In the genomic region with DNA sequence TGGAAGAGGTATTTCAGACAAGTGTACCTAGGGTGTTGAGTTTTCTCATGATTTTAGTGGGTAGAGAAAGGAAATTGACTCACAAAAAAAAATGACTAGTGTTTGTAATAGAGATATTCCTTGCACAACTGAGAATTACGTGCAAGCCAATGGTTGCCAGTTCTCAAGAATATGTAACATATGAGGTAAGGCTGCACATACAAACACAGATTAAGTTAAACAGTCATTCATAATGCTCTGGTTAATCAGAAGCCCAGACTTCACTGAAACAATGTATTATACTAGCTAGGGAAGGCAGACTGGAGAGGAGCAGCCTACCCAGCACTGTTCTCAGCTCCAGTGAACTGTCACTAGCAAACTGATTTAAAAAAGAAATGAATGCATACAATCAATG, we compare ENCODE assay signal across 13 cellular contexts.
A peak's percentile ranks its signal among the peaks of the same experiment; 100 is the strongest.
DNase-seq lines count a peak whose midpoint lies in the region; ATAC-seq and TF ChIP-seq lines count a peak whose summit lies in the region.
"Had no signal": no experiment of that assay in that cellular context is flagged by ENCODE, and none has a peak within 500 bp of the region (broad histone marks: within the 10 kb centered on the region; RNA-seq: fewer than 3 reads in every experiment).

No MANE protein-coding gene starts in this region.

- no peaks in the 10 kb centered on the region for H3K9me3 Mint-ChIP-seq in brain
- H3K9me3 Mint-ChIP-seq in T-helper 2 cell treated with Interferon-gamma antibody and Interleukin-4, amounts not matched to agents 5 μg/mL and 100 μg/mL, for 36 hours: no peaks in the 10 kb centered on the region
- H3K9me3 Mint-ChIP-seq: activated naive CD4-positive, alpha-beta T cell treated with anti-CD3 and anti-CD28 coated beads, Interleukin-2, amount 10 ng/mL, durations not matched to agents 7 days and 5 days had no signal

- H3K36me3 ChIP-seq in osteoblast (ENCODE audit: insufficient read depth, low read length): no peaks in the 10 kb centered on the region
- H3K36me3 ChIP-seq: Peyer's patch, upper lobe of left lung had no signal

- H3K36me3 Mint-ChIP-seq in brain: peaks cover 3% of the 10 kb centered on the region
- no peaks in the 10 kb centered on the region for H3K36me3 Mint-ChIP-seq in T-helper 2 cell treated with Interferon-gamma antibody and Interleukin-4, amounts not matched to agents 5 μg/mL and 100 μg/mL, for 36 hours (ENCODE audit: low read depth)
- H3K36me3 Mint-ChIP-seq: activated naive CD4-positive, alpha-beta T cell treated with anti-CD3 and anti-CD28 coated beads, Interleukin-2, amount 10 ng/mL, durations not matched to agents 7 days and 5 days had no signal

- H3K4me3 Mint-ChIP-seq in brain: peak overlapping the region in 3 of 5 experiments; percentile 2 to 40 (median 20)
- no peak overlapping the region for H3K4me3 Mint-ChIP-seq in T-helper 2 cell treated with Interferon-gamma antibody and Interleukin-4, amounts not matched to agents 5 μg/mL and 100 μg/mL, for 36 hours
- H3K4me3 Mint-ChIP-seq: activated naive CD4-positive, alpha-beta T cell treated with anti-CD3 and anti-CD28 coated beads, Interleukin-2, amount 10 ng/mL, durations not matched to agents 7 days and 5 days had no signal

- peaks cover 46% of the 10 kb centered on the region for H3K4me1 ChIP-seq in osteoblast (ENCODE audit: insufficient read depth, low read length)
- H3K4me1 ChIP-seq: Peyer's patch, upper lobe of left lung had no signal

- ATAC-seq in GM19025 (IDR thresholded peaks at IDR 0.05; ENCODE audit: low read depth, unreplicated experiment) (peak; percentile 43), HG02981 (IDR thresholded peaks at IDR 0.05; ENCODE audit: unreplicated experiment) (peak; percentile 52)
- ATAC-seq: activated CD4-positive, CD25-positive, alpha-beta regulatory T cell treated with anti-CD3 and anti-CD28 coated beads, Interleukin-2, amount 50 U/mL, for 24 hours had no signal

- H2AFZ ChIP-seq in osteoblast (ENCODE audit: low read length): no peak overlapping the region

- DNase-seq in osteoblast (ENCODE audit: insufficient read length, low spot score, missing footprints) (peak; percentile 39), NCI-H345 treated with DMSO at 0.1 percent for 48 hours (lab: John Stamatoyannopoulos, UW; ENCODE audit: unreplicated experiment) (no peak), coronary artery (ENCODE audit: low spot score) (no peak)
- no peak for DNase-seq in T-helper 2 cell treated with Interferon-gamma antibody and Interleukin-4, amounts not matched to agents 5 μg/mL and 100 μg/mL, for 36 hours (ENCODE audit: low spot score)
- DNase-seq in activated CD4-positive, alpha-beta T cell treated with anti-CD3 and anti-CD28 coated beads, Interleukin-2, amount 50 U/mL, for 48 hours: no peak
- DNase-seq: activated naive CD4-positive, alpha-beta T cell treated with anti-CD3 and anti-CD28 coated beads, Interleukin-2, amount 10 ng/mL, durations not matched to agents 7 days and 5 days; NCI-H146; Peyer's patch; upper lobe of left lung had no signal

- H3K27ac Mint-ChIP-seq in brain: peak overlapping the region in 4 of 5 experiments; percentile 0 to 76 (median 9)
- no peak overlapping the region for H3K27ac Mint-ChIP-seq in T-helper 2 cell treated with Interferon-gamma antibody and Interleukin-4, amounts not matched to agents 5 μg/mL and 100 μg/mL, for 36 hours
- H3K27ac Mint-ChIP-seq: activated naive CD4-positive, alpha-beta T cell treated with anti-CD3 and anti-CD28 coated beads, Interleukin-2, amount 10 ng/mL, durations not matched to agents 7 days and 5 days had no signal

- H3K27me3 Mint-ChIP-seq in brain: no peaks in the 10 kb centered on the region
- H3K27me3 Mint-ChIP-seq in T-helper 2 cell treated with Interferon-gamma antibody and Interleukin-4, amounts not matched to agents 5 μg/mL and 100 μg/mL, for 36 hours (ENCODE audit: low read depth): no peaks in the 10 kb centered on the region
- H3K27me3 Mint-ChIP-seq: activated naive CD4-positive, alpha-beta T cell treated with anti-CD3 and anti-CD28 coated beads, Interleukin-2, amount 10 ng/mL, durations not matched to agents 7 days and 5 days had no signal

- H3K79me2 ChIP-seq in osteoblast (ENCODE audit: insufficient read depth, low read length): no peaks in the 10 kb centered on the region

- no peaks in the 10 kb centered on the region for H3K27me3 ChIP-seq in osteoblast (ENCODE audit: insufficient read depth, low read length)
- H3K27me3 ChIP-seq: Peyer's patch, upper lobe of left lung had no signal

- H3K9me3 ChIP-seq in osteoblast (ENCODE audit: low read depth, low read length): no peaks in the 10 kb centered on the region
- H3K9me3 ChIP-seq: Peyer's patch, upper lobe of left lung had no signal

- peak overlapping the region; percentile 70 for H3K4me2 ChIP-seq in osteoblast (ENCODE audit: insufficient read depth, low read length)

- H4K20me1 ChIP-seq in osteoblast (ENCODE audit: insufficient read depth, low read length): no peaks in the 10 kb centered on the region

- TF ChIP-seq CTCF in brain (conservative IDR thresholded peaks at IDR 0.05) (no peak), osteoblast (IDR thresholded peaks at IDR 0.05; ENCODE audit: extremely low read depth, low read depth, low read length) (no peak), coronary artery (IDR thresholded peaks at IDR 0.05) (no peak)

- H3K4me3 ChIP-seq in osteoblast (ENCODE audit: insufficient read depth, low read length) (no peak overlapping the region), coronary artery (no peak overlapping the region)
- H3K4me3 ChIP-seq: Peyer's patch, upper lobe of left lung had no signal

- peaks cover 29% of the 10 kb centered on the region for H3K4me1 Mint-ChIP-seq in brain
- H3K4me1 Mint-ChIP-seq in T-helper 2 cell treated with Interferon-gamma antibody and Interleukin-4, amounts not matched to agents 5 μg/mL and 100 μg/mL, for 36 hours (ENCODE audit: low read depth): peaks cover 2% of the 10 kb centered on the region
- H3K4me1 Mint-ChIP-seq: activated naive CD4-positive, alpha-beta T cell treated with anti-CD3 and anti-CD28 coated beads, Interleukin-2, amount 10 ng/mL, durations not matched to agents 7 days and 5 days had no signal

- H3K27ac ChIP-seq in osteoblast (ENCODE audit: low read depth, low read length) (peak overlapping the region; percentile 93), coronary artery (no peak overlapping the region)
- H3K27ac ChIP-seq: Peyer's patch, upper lobe of left lung had no signal
